ENCODE assay signal across 1 cellular context in genomic region chr2:164438490-164439205, GRCh38.
TF ChIP-seq lines count a peak whose summit lies in the region.

No MANE protein-coding gene starts in this region.

TF ChIP-seq in WTC11, 78 proteins besides CTCF, POLR2A, EP300 and RAD21 (continued from another document):
- TF ChIP-seq, protein P1, sequence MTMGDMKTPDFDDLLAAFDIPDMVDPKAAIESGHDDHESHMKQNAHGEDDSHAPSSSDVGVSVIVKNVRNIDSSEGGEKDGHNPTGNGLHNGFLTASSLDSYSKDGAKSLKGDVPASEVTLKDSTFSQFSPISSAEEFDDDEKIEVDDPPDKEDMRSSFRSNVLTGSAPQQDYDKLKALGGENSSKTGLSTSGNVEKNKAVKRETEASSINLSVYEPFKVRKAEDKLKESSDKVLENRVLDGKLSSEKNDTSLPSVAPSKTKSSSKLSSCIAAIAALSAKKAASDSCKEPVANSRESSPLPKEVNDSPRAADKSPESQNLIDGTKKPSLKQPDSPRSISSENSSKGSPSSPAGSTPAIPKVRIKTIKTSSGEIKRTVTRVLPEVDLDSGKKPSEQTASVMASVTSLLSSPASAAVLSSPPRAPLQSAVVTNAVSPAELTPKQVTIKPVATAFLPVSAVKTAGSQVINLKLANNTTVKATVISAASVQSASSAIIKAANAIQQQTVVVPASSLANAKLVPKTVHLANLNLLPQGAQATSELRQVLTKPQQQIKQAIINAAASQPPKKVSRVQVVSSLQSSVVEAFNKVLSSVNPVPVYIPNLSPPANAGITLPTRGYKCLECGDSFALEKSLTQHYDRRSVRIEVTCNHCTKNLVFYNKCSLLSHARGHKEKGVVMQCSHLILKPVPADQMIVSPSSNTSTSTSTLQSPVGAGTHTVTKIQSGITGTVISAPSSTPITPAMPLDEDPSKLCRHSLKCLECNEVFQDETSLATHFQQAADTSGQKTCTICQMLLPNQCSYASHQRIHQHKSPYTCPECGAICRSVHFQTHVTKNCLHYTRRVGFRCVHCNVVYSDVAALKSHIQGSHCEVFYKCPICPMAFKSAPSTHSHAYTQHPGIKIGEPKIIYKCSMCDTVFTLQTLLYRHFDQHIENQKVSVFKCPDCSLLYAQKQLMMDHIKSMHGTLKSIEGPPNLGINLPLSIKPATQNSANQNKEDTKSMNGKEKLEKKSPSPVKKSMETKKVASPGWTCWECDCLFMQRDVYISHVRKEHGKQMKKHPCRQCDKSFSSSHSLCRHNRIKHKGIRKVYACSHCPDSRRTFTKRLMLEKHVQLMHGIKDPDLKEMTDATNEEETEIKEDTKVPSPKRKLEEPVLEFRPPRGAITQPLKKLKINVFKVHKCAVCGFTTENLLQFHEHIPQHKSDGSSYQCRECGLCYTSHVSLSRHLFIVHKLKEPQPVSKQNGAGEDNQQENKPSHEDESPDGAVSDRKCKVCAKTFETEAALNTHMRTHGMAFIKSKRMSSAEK (CRISPR knock-in tag; IDR thresholded peaks at IDR 0.05; ENCODE audit: borderline replicate concordance), result no peak
- TF ChIP-seq CREB1 (CRISPR knock-in tag; IDR thresholded peaks at IDR 0.05), result no peak
- TF ChIP-seq FOXP4 (CRISPR knock-in tag; IDR thresholded peaks at IDR 0.05), result no peak
- TF ChIP-seq ERG (CRISPR knock-in tag; IDR thresholded peaks at IDR 0.05), result no peak
- no peak for TF ChIP-seq JUN (CRISPR knock-in tag; IDR thresholded peaks at IDR 0.05)
- no peak for TF ChIP-seq ZNF416 (CRISPR knock-in tag; IDR thresholded peaks at IDR 0.05)
- TF ChIP-seq, protein P2, sequence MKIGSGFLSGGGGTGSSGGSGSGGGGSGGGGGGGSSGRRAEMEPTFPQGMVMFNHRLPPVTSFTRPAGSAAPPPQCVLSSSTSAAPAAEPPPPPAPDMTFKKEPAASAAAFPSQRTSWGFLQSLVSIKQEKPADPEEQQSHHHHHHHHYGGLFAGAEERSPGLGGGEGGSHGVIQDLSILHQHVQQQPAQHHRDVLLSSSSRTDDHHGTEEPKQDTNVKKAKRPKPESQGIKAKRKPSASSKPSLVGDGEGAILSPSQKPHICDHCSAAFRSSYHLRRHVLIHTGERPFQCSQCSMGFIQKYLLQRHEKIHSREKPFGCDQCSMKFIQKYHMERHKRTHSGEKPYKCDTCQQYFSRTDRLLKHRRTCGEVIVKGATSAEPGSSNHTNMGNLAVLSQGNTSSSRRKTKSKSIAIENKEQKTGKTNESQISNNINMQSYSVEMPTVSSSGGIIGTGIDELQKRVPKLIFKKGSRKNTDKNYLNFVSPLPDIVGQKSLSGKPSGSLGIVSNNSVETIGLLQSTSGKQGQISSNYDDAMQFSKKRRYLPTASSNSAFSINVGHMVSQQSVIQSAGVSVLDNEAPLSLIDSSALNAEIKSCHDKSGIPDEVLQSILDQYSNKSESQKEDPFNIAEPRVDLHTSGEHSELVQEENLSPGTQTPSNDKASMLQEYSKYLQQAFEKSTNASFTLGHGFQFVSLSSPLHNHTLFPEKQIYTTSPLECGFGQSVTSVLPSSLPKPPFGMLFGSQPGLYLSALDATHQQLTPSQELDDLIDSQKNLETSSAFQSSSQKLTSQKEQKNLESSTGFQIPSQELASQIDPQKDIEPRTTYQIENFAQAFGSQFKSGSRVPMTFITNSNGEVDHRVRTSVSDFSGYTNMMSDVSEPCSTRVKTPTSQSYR (CRISPR knock-in tag; IDR thresholded peaks at IDR 0.05), result no peak
- TF ChIP-seq GABPB1 (CRISPR knock-in tag; IDR thresholded peaks at IDR 0.05), result no peak
- TF ChIP-seq GTF2I (CRISPR knock-in tag; conservative IDR thresholded peaks at IDR 0.05), result no peak
- TF ChIP-seq, protein P3, sequence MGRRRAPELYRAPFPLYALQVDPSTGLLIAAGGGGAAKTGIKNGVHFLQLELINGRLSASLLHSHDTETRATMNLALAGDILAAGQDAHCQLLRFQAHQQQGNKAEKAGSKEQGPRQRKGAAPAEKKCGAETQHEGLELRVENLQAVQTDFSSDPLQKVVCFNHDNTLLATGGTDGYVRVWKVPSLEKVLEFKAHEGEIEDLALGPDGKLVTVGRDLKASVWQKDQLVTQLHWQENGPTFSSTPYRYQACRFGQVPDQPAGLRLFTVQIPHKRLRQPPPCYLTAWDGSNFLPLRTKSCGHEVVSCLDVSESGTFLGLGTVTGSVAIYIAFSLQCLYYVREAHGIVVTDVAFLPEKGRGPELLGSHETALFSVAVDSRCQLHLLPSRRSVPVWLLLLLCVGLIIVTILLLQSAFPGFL (CRISPR knock-in tag; IDR thresholded peaks at IDR 0.05; ENCODE audit: borderline replicate concordance), result no peak
